ENCODE assay signal across 1 cellular context in genomic region chr4:42395595-42395994, GRCh38.
TF ChIP-seq lines count a peak whose summit lies in the region.

No MANE protein-coding gene starts in this region.

TF ChIP-seq in GM23338, 12 proteins besides CTCF, POLR2A, EP300 and RAD21 (continued from another document):
- TF ChIP-seq ZNF462 (CRISPR knock-in tag; IDR thresholded peaks at IDR 0.05) (no peak), ETS1 (IDR thresholded peaks at IDR 0.05) (no peak), JUNB (IDR thresholded peaks at IDR 0.05; ENCODE audit: unreplicated experiment) (no peak), ZNF114 (CRISPR knock-in tag; IDR thresholded peaks at IDR 0.05) (no peak), CREB1 (CRISPR knock-in tag; IDR thresholded peaks at IDR 0.05; ENCODE audit: low read depth) (no peak)
